ENCODE assay signal across 16 cellular contexts in the genomic region with DNA sequence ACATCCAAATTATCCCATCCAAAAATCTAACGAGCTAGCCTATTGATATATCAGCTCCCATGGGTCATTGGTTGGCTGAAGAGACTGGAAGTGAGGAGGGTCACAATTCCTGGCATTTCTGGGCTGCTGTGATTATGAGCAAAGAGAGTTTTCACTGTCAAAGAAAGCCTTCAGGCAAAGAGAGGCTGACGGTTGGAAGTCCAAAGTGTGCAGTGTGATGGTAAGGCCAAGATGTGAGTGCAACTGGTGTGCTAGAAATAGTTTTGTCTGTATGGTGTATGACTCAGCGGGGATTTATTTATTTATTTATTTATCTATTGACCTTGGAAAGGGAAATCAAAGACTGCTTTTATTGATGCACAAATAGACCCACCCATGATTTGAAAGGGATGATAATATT.
DNase-seq lines count a peak whose midpoint lies in the region; TF ChIP-seq lines count a peak whose summit lies in the region.
"Had no signal": no experiment of that assay in that cellular context is flagged by ENCODE, and none has a peak within 500 bp of the region (broad histone marks: within the 10 kb centered on the region; RNA-seq: fewer than 3 reads in every experiment).

No MANE protein-coding gene starts in this region.

- no peak overlapping the region for H3K9ac ChIP-seq in neural progenitor cell
- H3K9ac ChIP-seq: BLaER1 treated with 17β-estradiol and CSF1 and Interleukin-3, amounts not matched to agents 10 nM and 100 nM had no signal

- no peak overlapping the region for H3K4me3 Mint-ChIP-seq in neural progenitor cell
- H3K4me3 Mint-ChIP-seq: CD4-positive, CD25-positive, alpha-beta regulatory T cell had no signal

- H3K4me1 ChIP-seq in OCI-LY7 (ENCODE audit: insufficient read depth, low read length, poor library complexity, severe bottlenecking) (no peaks in the 10 kb centered on the region), neural progenitor cell (no peaks in the 10 kb centered on the region)
- H3K4me1 ChIP-seq: BLaER1 treated with 17β-estradiol and CSF1 and Interleukin-3, amounts not matched to agents 10 nM and 100 nM had no signal

- no peaks in the 10 kb centered on the region for H3K9me3 Mint-ChIP-seq in neural progenitor cell

- H3K27ac ChIP-seq in brain microvascular endothelial cell: no peak overlapping the region
- no peak overlapping the region for H3K27ac ChIP-seq in OCI-LY7 (ENCODE audit: low read depth, low read length, poor library complexity, severe bottlenecking)
- no peak overlapping the region for H3K27ac ChIP-seq in neural progenitor cell
- H3K27ac ChIP-seq: BLaER1 treated with 17β-estradiol and CSF1 and Interleukin-3, amounts not matched to agents 10 nM and 100 nM had no signal

- H2AFZ ChIP-seq in OCI-LY7 (ENCODE audit: low read length) (no peak overlapping the region), neural progenitor cell (replicated peaks) (no peak overlapping the region)

- H4K20me1 ChIP-seq in OCI-LY7 (ENCODE audit: insufficient read depth, low read length) (no peaks in the 10 kb centered on the region; the same call in 1 of the 2 replicates), neural progenitor cell (ENCODE audit: low read depth) (no peaks in the 10 kb centered on the region)
- H4K20me1 ChIP-seq: BLaER1 treated with 17β-estradiol and CSF1 and Interleukin-3, amounts not matched to agents 10 nM and 100 nM had no signal

- BruUV-seq in OCI-LY7 (replicated peaks; lab: Mats Ljungman, UMichigan): no TSS peak

- no peaks in the 10 kb centered on the region for H3K36me3 ChIP-seq in brain microvascular endothelial cell (replicated peaks)
- H3K36me3 ChIP-seq in OCI-LY7 (ENCODE audit: insufficient read depth, low read length): no peaks in the 10 kb centered on the region
- no peaks in the 10 kb centered on the region for H3K36me3 ChIP-seq in neural progenitor cell

- CTCF ChIA-PET in OCI-LY7 (lab: Charles Lee; ENCODE audit: unreplicated experiment): no interaction called here

- in situ Hi-C loops in brain microvascular endothelial cell (cut with HindIII; ENCODE audit: low pct_ligation_motif_present, low sequenced_read_pairs): no loop called here

- H3K79me2 ChIP-seq in OCI-LY7 (ENCODE audit: insufficient read depth, low read depth, low read length): no peaks in the 10 kb centered on the region
- H3K79me2 ChIP-seq in neural progenitor cell (ENCODE audit: low read depth): no peaks in the 10 kb centered on the region

- TF ChIP-seq CTCF in brain microvascular endothelial cell (IDR thresholded peaks at IDR 0.05; ENCODE audit: low read depth, low read length, missing control alignments) (no peak), OCI-LY7 (conservative IDR thresholded peaks at IDR 0.05; ENCODE audit: low read length) (no peak), neural progenitor cell (IDR thresholded peaks at IDR 0.05) (no peak)

- peaks cover 13% of the 10 kb centered on the region for H3K36me3 Mint-ChIP-seq in neural progenitor cell
- H3K36me3 Mint-ChIP-seq: CD4-positive, CD25-positive, alpha-beta regulatory T cell had no signal

- peaks cover 18% of the 10 kb centered on the region for H3F3A ChIP-seq in neural progenitor cell (ENCODE audit: low read depth)

- H3K4me2 ChIP-seq in OCI-LY7 (ENCODE audit: low read length) (no peak overlapping the region), neural progenitor cell (no peak overlapping the region)
- H3K4me2 ChIP-seq: BLaER1 treated with 17β-estradiol and CSF1 and Interleukin-3, amounts not matched to agents 10 nM and 100 nM had no signal

- H3K27me3 ChIP-seq in brain microvascular endothelial cell (replicated peaks): no peaks in the 10 kb centered on the region
- no peaks in the 10 kb centered on the region for H3K27me3 ChIP-seq in neural progenitor cell
- H3K27me3 ChIP-seq: BLaER1 treated with 17β-estradiol and CSF1 and Interleukin-3, amounts not matched to agents 10 nM and 100 nM had no signal

- peaks cover 4% of the 10 kb centered on the region for H3K27me3 Mint-ChIP-seq in neural progenitor cell (ENCODE audit: insufficient read depth, low read depth)
- H3K27me3 Mint-ChIP-seq: CD4-positive, CD25-positive, alpha-beta regulatory T cell had no signal

- H3K4me3 ChIP-seq in brain microvascular endothelial cell (ENCODE audit: low read depth, low read length) (no peak overlapping the region), OCI-LY7 (ENCODE audit: low read depth, low read length, poor library complexity, severe bottlenecking) (no peak overlapping the region), neural progenitor cell (no peak overlapping the region)
- H3K4me3 ChIP-seq: BLaER1 treated with 17β-estradiol and CSF1 and Interleukin-3, amounts not matched to agents 10 nM and 100 nM had no signal

- no peaks in the 10 kb centered on the region for H3K9me3 ChIP-seq in OCI-LY7 (ENCODE audit: low read length)
- H3K9me3 ChIP-seq in neural progenitor cell (ENCODE audit: low read depth): no peaks in the 10 kb centered on the region
- H3K9me3 ChIP-seq: BLaER1 treated with 17β-estradiol and CSF1 and Interleukin-3, amounts not matched to agents 10 nM and 100 nM had no signal

- peak; percentile 14 for DNase-seq in COLO829 (ENCODE audit: low spot score)
- peak; percentile 13 for DNase-seq in RPMI7951 (ENCODE audit: low read depth)
- DNase-seq in brain microvascular endothelial cell: peak; percentile 1
- DNase-seq in foreskin melanocyte: peak; percentile 62
- no peak for DNase-seq in OCI-LY7 (ENCODE audit: low spot score)
- DNase-seq in neural progenitor cell (ENCODE audit: low spot score): no peak
- no peak for DNase-seq in NCI-H2196 (lab: John Stamatoyannopoulos, UW; ENCODE audit: unreplicated experiment)
- no peak for DNase-seq in activated CD4-positive, CD25-positive, alpha-beta regulatory T cell treated with anti-CD3 and anti-CD28 coated beads, Interleukin-2, amount 50 U/mL, for 72 hours
- DNase-seq: 8988T; ACHN; Calu3; CD4-positive, CD25-positive, alpha-beta regulatory T cell; DND-41; GF-D8; HCEC 1CT had no signal

- intact Hi-C loops in OCI-LY7 (cut with micrococcal nuclease; ENCODE audit: unreplicated experiment): no loop called here

- no peaks in the 10 kb centered on the region for H3K9me2 ChIP-seq in OCI-LY7 (ENCODE audit: insufficient read depth, low read length)

- H3K4me1 Mint-ChIP-seq in neural progenitor cell: peaks cover 7% of the 10 kb centered on the region
- H3K4me1 Mint-ChIP-seq: CD4-positive, CD25-positive, alpha-beta regulatory T cell had no signal

- POLR2A ChIA-PET in OCI-LY7 (lab: Charles Lee): no interaction called here

- no peak overlapping the region for H3K27ac Mint-ChIP-seq in neural progenitor cell
- H3K27ac Mint-ChIP-seq: CD4-positive, CD25-positive, alpha-beta regulatory T cell had no signal

Comparison
In these comparisons a context has a peak if more than half of its experiments do, and no peak if none do; other contexts are left out.
1. DNase-seq: peak in COLO829 (single experiment), RPMI7951 (single experiment), brain microvascular endothelial cell (single experiment) and foreskin melanocyte (single experiment); none in OCI-LY7 (single experiment), neural progenitor cell (single experiment), NCI-H2196 (single experiment) and activated CD4-positive, CD25-positive, alpha-beta regulatory T cell treated with anti-CD3 and anti-CD28 coated beads, Interleukin-2, amount 50 U/mL, for 72 hours (single experiment).